Comparison of ENCODE assay signal across 2 cellular contexts in the genomic region with DNA sequence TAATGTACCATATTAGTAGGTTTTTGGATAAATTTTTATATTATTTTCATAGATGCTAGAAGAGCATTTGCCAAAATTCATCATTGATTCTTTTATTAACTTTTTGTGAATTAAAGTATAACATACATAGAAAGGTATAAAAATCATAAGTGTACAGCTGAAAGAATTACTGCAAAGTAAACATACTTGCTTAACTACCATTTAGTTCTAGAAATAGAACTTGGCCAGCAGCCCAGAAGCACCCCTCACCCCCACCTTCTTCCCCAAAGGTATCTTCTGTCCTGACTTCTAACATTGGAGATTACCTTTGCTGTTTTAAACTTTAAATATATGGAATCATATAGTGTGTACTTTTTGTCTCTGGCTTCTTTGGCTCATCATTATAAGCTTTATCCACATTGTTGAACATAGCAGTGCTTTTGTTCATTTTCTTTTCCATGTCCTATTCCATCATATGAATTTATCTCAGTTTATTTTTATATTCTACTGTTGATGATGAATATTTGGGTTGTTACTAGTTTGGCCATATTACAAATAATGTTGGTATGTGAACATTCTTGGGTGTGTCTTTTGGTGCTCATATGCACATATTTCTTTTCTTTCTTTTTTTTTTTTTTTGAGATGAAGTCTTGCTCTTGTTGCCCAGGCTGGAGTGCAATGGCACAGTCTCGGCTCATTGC.
A peak's percentile ranks its signal among the peaks of the same experiment; 100 is the strongest.
TF ChIP-seq lines count a peak whose summit lies in the region.

No MANE protein-coding gene starts in this region.

TF ChIP-seq in GM12878, 131 proteins besides CTCF, POLR2A, EP300 and RAD21:
- TF ChIP-seq PAX5 (IDR thresholded peaks at IDR 0.05; ENCODE audit: borderline replicate concordance, low read depth, low read length) (no peak), MEF2A (IDR thresholded peaks at IDR 0.05; ENCODE audit: insufficient read depth, low read depth, low read length) (peak; percentile 48; the same call in 1 of the 2 replicates), MEF2B (IDR thresholded peaks at IDR 0.05; ENCODE audit: partially characterized antibody, poor library complexity, severe bottlenecking) (no peak)
TF ChIP-seq in GM12878: peak in this region for 1.

TF ChIP-seq in HepG2, 621 proteins besides CTCF, POLR2A, EP300 and RAD21:
- TF ChIP-seq KMT2A (CRISPR knock-in tag; IDR thresholded peaks at IDR 0.05) (no peak), MEF2D (CRISPR knock-in tag; IDR thresholded peaks at IDR 0.05) (no peak), HMGXB4 (CRISPR knock-in tag; IDR thresholded peaks at IDR 0.05; ENCODE audit: borderline replicate concordance in 1 of 2, low read depth in 1 of 2) (no peak), MAFG (CRISPR knock-in tag; IDR thresholded peaks at IDR 0.05) (no peak), ETV6 (CRISPR knock-in tag; conservative IDR thresholded peaks at IDR 0.05) (no peak), ZNF556 (CRISPR knock-in tag; IDR thresholded peaks at IDR 0.05; ENCODE audit: borderline replicate concordance) (no peak), ZNF737 (CRISPR knock-in tag; IDR thresholded peaks at IDR 0.05; ENCODE audit: borderline replicate concordance) (no peak), ZNF101 (CRISPR knock-in tag; IDR thresholded peaks at IDR 0.05; ENCODE audit: borderline replicate concordance, low read depth) (no peak), PPARG (CRISPR knock-in tag; conservative IDR thresholded peaks at IDR 0.05) (no peak), MEIS1 (CRISPR knock-in tag; IDR thresholded peaks at IDR 0.05; ENCODE audit: borderline replicate concordance) (no peak), ZNF775 (CRISPR knock-in tag; IDR thresholded peaks at IDR 0.05; ENCODE audit: borderline replicate concordance) (no peak), ZNF318 (CRISPR knock-in tag; IDR thresholded peaks at IDR 0.05) (no peak), ZNF510 (CRISPR knock-in tag; IDR thresholded peaks at IDR 0.05; ENCODE audit: low read depth) (no peak), ZNF615 (CRISPR knock-in tag; IDR thresholded peaks at IDR 0.05; ENCODE audit: borderline replicate concordance) (no peak)
- TF ChIP-seq, protein P1, sequence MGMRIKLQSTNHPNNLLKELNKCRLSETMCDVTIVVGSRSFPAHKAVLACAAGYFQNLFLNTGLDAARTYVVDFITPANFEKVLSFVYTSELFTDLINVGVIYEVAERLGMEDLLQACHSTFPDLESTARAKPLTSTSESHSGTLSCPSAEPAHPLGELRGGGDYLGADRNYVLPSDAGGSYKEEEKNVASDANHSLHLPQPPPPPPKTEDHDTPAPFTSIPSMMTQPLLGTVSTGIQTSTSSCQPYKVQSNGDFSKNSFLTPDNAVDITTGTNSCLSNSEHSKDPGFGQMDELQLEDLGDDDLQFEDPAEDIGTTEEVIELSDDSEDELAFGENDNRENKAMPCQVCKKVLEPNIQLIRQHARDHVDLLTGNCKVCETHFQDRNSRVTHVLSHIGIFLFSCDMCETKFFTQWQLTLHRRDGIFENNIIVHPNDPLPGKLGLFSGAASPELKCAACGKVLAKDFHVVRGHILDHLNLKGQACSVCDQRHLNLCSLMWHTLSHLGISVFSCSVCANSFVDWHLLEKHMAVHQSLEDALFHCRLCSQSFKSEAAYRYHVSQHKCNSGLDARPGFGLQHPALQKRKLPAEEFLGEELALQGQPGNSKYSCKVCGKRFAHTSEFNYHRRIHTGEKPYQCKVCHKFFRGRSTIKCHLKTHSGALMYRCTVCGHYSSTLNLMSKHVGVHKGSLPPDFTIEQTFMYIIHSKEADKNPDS (CRISPR knock-in tag; IDR thresholded peaks at IDR 0.05): no peak
- TF ChIP-seq, protein P2, sequence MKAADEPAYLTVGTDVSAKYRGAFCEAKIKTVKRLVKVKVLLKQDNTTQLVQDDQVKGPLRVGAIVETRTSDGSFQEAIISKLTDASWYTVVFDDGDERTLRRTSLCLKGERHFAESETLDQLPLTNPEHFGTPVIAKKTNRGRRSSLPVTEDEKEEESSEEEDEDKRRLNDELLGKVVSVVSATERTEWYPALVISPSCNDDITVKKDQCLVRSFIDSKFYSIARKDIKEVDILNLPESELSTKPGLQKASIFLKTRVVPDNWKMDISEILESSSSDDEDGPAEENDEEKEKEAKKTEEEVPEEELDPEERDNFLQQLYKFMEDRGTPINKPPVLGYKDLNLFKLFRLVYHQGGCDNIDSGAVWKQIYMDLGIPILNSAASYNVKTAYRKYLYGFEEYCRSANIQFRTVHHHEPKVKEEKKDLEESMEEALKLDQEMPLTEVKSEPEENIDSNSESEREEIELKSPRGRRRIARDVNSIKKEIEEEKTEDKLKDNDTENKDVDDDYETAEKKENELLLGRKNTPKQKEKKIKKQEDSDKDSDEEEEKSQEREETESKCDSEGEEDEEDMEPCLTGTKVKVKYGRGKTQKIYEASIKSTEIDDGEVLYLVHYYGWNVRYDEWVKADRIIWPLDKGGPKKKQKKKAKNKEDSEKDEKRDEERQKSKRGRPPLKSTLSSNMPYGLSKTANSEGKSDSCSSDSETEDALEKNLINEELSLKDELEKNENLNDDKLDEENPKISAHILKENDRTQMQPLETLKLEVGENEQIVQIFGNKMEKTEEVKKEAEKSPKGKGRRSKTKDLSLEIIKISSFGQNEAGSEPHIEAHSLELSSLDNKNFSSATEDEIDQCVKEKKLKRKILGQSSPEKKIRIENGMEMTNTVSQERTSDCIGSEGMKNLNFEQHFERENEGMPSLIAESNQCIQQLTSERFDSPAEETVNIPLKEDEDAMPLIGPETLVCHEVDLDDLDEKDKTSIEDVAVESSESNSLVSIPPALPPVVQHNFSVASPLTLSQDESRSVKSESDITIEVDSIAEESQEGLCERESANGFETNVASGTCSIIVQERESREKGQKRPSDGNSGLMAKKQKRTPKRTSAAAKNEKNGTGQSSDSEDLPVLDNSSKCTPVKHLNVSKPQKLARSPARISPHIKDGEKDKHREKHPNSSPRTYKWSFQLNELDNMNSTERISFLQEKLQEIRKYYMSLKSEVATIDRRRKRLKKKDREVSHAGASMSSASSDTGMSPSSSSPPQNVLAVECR (CRISPR knock-in tag; IDR thresholded peaks at IDR 0.05; ENCODE audit: borderline replicate concordance): no peak
- TF ChIP-seq, protein P3, sequence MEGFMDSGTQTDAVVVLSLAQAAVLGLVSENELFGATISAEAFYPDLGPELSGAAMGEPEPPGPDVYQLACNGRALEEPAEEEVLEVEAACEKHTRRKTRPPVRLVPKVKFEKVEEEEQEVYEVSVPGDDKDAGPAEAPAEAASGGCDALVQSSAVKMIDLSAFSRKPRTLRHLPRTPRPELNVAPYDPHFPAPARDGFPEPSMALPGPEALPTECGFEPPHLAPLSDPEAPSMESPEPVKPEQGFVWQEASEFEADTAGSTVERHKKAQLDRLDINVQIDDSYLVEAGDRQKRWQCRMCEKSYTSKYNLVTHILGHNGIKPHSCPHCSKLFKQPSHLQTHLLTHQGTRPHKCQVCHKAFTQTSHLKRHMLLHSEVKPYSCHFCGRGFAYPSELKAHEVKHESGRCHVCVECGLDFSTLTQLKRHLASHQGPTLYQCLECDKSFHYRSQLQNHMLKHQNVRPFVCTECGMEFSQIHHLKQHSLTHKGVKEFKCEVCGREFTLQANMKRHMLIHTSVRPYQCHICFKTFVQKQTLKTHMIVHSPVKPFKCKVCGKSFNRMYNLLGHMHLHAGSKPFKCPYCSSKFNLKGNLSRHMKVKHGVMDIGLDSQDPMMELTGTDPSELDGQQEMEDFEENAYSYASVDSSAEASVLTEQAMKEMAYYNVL (CRISPR knock-in tag; IDR thresholded peaks at IDR 0.05; ENCODE audit: borderline replicate concordance): no peak
